Comparison of ENCODE assay signal across 1 cellular context in the genomic region with DNA sequence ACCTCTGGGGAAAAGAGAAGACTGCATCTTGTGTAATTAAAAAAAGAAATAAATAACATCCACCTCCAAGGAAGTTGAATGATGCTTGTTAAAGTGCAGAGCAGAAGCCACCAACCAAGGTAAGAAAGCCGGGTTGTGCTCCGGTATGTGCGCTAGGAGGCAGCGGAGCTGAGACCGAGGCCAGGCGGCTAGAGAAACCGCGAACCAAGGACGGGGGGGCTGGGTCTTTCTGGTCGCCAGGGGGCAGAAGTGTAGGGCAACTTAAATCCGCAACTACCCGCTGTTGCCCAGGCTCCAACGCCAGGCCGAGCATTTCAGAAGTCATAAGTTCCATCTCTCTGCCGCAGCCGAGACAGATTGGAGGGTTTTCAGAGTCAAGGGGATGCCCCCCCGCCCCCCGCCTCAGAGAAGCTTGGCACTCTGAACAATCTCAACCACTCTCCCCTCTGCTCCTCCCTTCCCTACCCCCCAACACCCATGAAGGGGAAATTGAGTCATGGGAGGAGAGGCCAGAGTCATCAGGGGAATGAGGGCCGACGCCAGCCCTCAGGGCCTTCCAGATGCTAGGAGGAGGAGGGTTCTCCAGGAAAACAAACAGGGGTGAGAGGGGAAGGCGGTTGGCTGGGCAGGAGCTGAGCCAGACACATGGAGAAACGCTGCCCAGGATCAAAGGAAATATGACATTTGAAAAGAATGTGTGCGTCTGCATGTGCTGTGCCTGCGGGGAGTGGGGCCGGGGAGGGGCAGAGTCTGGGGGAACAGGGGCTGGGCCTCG.
TF ChIP-seq lines count a peak whose summit lies in the region.

No MANE protein-coding gene starts in this region.

TF ChIP-seq in HepG2, 621 proteins besides CTCF, POLR2A, EP300 and RAD21 (continued from another document and continues in another):
- TF ChIP-seq, protein P1, sequence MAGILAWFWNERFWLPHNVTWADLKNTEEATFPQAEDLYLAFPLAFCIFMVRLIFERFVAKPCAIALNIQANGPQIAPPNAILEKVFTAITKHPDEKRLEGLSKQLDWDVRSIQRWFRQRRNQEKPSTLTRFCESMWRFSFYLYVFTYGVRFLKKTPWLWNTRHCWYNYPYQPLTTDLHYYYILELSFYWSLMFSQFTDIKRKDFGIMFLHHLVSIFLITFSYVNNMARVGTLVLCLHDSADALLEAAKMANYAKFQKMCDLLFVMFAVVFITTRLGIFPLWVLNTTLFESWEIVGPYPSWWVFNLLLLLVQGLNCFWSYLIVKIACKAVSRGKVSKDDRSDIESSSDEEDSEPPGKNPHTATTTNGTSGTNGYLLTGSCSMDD (CRISPR knock-in tag; IDR thresholded peaks at IDR 0.05): no peak
- peak; percentile 82; the same call in 1 of the 2 replicates for TF ChIP-seq HIVEP1 (CRISPR knock-in tag; IDR thresholded peaks at IDR 0.05)
- TF ChIP-seq NCOA5 (CRISPR knock-in tag; IDR thresholded peaks at IDR 0.05): no peak
- TF ChIP-seq ZFP36L2 (CRISPR knock-in tag; IDR thresholded peaks at IDR 0.05): 0 out of 2 replicates have a peak, but pooled peaks have one; percentile 50
- TF ChIP-seq ZNF460 (CRISPR knock-in tag; IDR thresholded peaks at IDR 0.05; ENCODE audit: borderline replicate concordance): no peak
- TF ChIP-seq ZNF749 (CRISPR knock-in tag; IDR thresholded peaks at IDR 0.05; ENCODE audit: borderline replicate concordance): no peak
- no peak for TF ChIP-seq NFE2 (CRISPR knock-in tag; IDR thresholded peaks at IDR 0.05)
- no peak; the same call in 1 of the 2 replicates for TF ChIP-seq JUN (CRISPR knock-in tag; IDR thresholded peaks at IDR 0.05)
- no peak for TF ChIP-seq ZNF337 (CRISPR knock-in tag; IDR thresholded peaks at IDR 0.05; ENCODE audit: borderline replicate concordance, low read depth)
- TF ChIP-seq, protein P2, sequence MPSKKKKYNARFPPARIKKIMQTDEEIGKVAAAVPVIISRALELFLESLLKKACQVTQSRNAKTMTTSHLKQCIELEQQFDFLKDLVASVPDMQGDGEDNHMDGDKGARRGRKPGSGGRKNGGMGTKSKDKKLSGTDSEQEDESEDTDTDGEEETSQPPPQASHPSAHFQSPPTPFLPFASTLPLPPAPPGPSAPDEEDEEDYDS (CRISPR knock-in tag; IDR thresholded peaks at IDR 0.05): peak; percentile 70; the same call in 1 of the 2 replicates
- TF ChIP-seq ZNF709 (CRISPR knock-in tag; IDR thresholded peaks at IDR 0.05): no peak; the same call in 1 of the 2 replicates
- no peak; the same call in 1 of the 2 replicates for TF ChIP-seq ZNF563 (CRISPR knock-in tag; IDR thresholded peaks at IDR 0.05)
- TF ChIP-seq FOXP1 (IDR thresholded peaks at IDR 0.05): no peak
- peak; percentile 27; the same call in 1 of the 2 replicates for TF ChIP-seq FOXP1 (CRISPR knock-in tag; IDR thresholded peaks at IDR 0.05)
- TF ChIP-seq, protein P3, sequence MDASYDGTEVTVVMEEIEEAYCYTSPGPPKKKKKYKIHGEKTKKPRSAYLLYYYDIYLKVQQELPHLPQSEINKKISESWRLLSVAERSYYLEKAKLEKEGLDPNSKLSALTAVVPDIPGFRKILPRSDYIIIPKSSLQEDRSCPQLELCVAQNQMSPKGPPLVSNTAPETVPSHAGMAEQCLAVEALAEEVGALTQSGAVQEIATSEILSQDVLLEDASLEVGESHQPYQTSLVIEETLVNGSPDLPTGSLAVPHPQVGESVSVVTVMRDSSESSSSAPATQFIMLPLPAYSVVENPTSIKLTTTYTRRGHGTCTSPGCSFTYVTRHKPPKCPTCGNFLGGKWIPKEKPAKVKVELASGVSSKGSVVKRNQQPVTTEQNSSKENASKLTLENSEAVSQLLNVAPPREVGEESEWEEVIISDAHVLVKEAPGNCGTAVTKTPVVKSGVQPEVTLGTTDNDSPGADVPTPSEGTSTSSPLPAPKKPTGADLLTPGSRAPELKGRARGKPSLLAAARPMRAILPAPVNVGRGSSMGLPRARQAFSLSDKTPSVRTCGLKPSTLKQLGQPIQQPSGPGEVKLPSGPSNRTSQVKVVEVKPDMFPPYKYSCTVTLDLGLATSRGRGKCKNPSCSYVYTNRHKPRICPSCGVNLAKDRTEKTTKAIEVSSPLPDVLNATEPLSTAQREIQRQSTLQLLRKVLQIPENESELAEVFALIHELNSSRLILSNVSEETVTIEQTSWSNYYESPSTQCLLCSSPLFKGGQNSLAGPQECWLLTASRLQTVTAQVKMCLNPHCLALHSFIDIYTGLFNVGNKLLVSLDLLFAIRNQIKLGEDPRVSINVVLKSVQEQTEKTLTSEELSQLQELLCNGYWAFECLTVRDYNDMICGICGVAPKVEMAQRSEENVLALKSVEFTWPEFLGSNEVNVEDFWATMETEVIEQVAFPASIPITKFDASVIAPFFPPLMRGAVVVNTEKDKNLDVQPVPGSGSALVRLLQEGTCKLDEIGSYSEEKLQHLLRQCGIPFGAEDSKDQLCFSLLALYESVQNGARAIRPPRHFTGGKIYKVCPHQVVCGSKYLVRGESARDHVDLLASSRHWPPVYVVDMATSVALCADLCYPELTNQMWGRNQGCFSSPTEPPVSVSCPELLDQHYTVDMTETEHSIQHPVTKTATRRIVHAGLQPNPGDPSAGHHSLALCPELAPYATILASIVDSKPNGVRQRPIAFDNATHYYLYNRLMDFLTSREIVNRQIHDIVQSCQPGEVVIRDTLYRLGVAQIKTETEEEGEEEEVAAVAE (CRISPR knock-in tag; IDR thresholded peaks at IDR 0.05; ENCODE audit: borderline replicate concordance): no peak; the same call in 1 of the 2 replicates
- TF ChIP-seq SIN3B (IDR thresholded peaks at IDR 0.05; ENCODE audit: low read length): peak; percentile 40; the same call in 1 of the 2 replicates
- peak; percentile 98 for TF ChIP-seq ZSCAN29 (CRISPR knock-in tag; conservative IDR thresholded peaks at IDR 0.05)
- 0 out of 2 replicates have a peak, but pooled peaks have one; percentile 71 for TF ChIP-seq ZNF546 (CRISPR knock-in tag; conservative IDR thresholded peaks at IDR 0.05)
- TF ChIP-seq, protein P4, sequence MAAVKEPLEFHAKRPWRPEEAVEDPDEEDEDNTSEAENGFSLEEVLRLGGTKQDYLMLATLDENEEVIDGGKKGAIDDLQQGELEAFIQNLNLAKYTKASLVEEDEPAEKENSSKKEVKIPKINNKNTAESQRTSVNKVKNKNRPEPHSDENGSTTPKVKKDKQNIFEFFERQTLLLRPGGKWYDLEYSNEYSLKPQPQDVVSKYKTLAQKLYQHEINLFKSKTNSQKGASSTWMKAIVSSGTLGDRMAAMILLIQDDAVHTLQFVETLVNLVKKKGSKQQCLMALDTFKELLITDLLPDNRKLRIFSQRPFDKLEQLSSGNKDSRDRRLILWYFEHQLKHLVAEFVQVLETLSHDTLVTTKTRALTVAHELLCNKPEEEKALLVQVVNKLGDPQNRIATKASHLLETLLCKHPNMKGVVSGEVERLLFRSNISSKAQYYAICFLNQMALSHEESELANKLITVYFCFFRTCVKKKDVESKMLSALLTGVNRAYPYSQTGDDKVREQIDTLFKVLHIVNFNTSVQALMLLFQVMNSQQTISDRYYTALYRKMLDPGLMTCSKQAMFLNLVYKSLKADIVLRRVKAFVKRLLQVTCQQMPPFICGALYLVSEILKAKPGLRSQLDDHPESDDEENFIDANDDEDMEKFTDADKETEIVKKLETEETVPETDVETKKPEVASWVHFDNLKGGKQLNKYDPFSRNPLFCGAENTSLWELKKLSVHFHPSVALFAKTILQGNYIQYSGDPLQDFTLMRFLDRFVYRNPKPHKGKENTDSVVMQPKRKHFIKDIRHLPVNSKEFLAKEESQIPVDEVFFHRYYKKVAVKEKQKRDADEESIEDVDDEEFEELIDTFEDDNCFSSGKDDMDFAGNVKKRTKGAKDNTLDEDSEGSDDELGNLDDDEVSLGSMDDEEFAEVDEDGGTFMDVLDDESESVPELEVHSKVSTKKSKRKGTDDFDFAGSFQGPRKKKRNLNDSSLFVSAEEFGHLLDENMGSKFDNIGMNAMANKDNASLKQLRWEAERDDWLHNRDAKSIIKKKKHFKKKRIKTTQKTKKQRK (IDR thresholded peaks at IDR 0.05; ENCODE audit: low read length): no peak
- no peak for TF ChIP-seq ZNF549 (CRISPR knock-in tag; IDR thresholded peaks at IDR 0.05)
- TF ChIP-seq JUND (CRISPR knock-in tag; IDR thresholded peaks at IDR 0.05): no peak
- no peak for TF ChIP-seq CEBPB (IDR thresholded peaks at IDR 0.05; ENCODE audit: borderline replicate concordance, low read depth, low read length)
- TF ChIP-seq ZNF292 (CRISPR knock-in tag; IDR thresholded peaks at IDR 0.05; ENCODE audit: borderline replicate concordance, low read depth): no peak
- TF ChIP-seq CREB1 (IDR thresholded peaks at IDR 0.05): no peak
- TF ChIP-seq CREB1 (CRISPR knock-in tag; IDR thresholded peaks at IDR 0.05): no peak
- TF ChIP-seq, protein P5, sequence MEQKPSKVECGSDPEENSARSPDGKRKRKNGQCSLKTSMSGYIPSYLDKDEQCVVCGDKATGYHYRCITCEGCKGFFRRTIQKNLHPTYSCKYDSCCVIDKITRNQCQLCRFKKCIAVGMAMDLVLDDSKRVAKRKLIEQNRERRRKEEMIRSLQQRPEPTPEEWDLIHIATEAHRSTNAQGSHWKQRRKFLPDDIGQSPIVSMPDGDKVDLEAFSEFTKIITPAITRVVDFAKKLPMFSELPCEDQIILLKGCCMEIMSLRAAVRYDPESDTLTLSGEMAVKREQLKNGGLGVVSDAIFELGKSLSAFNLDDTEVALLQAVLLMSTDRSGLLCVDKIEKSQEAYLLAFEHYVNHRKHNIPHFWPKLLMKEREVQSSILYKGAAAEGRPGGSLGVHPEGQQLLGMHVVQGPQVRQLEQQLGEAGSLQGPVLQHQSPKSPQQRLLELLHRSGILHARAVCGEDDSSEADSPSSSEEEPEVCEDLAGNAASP (CRISPR knock-in tag; IDR thresholded peaks at IDR 0.05; ENCODE audit: borderline replicate concordance): peak; percentile 58; the same call in 1 of the 2 replicates
- TF ChIP-seq ZNF256 (CRISPR knock-in tag; conservative IDR thresholded peaks at IDR 0.05): peak; percentile 88; the same call in 1 of the 2 replicates
- peak; percentile 84 for TF ChIP-seq POGZ (CRISPR knock-in tag; IDR thresholded peaks at IDR 0.05)
- TF ChIP-seq, protein P6, sequence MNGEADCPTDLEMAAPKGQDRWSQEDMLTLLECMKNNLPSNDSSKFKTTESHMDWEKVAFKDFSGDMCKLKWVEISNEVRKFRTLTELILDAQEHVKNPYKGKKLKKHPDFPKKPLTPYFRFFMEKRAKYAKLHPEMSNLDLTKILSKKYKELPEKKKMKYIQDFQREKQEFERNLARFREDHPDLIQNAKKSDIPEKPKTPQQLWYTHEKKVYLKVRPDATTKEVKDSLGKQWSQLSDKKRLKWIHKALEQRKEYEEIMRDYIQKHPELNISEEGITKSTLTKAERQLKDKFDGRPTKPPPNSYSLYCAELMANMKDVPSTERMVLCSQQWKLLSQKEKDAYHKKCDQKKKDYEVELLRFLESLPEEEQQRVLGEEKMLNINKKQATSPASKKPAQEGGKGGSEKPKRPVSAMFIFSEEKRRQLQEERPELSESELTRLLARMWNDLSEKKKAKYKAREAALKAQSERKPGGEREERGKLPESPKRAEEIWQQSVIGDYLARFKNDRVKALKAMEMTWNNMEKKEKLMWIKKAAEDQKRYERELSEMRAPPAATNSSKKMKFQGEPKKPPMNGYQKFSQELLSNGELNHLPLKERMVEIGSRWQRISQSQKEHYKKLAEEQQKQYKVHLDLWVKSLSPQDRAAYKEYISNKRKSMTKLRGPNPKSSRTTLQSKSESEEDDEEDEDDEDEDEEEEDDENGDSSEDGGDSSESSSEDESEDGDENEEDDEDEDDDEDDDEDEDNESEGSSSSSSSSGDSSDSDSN (CRISPR knock-in tag; IDR thresholded peaks at IDR 0.05): peak; percentile 92
- TF ChIP-seq HMG20A (CRISPR knock-in tag; IDR thresholded peaks at IDR 0.05; ENCODE audit: borderline replicate concordance): peak; percentile 54; the same call in 1 of the 2 replicates
- 0 out of 2 replicates have a peak, but pooled peaks have one; percentile 6 for TF ChIP-seq ZIK1 (CRISPR knock-in tag; IDR thresholded peaks at IDR 0.05; ENCODE audit: borderline replicate concordance, low read depth)
- no peak for TF ChIP-seq ZNF674 (CRISPR knock-in tag; IDR thresholded peaks at IDR 0.05; ENCODE audit: low read depth)
- TF ChIP-seq GLI4 (CRISPR knock-in tag; IDR thresholded peaks at IDR 0.05; ENCODE audit: borderline replicate concordance): no peak; the same call in 1 of the 2 replicates
- TF ChIP-seq ZNF777 (CRISPR knock-in tag; IDR thresholded peaks at IDR 0.05): peak; percentile 88
- TF ChIP-seq, protein P7, sequence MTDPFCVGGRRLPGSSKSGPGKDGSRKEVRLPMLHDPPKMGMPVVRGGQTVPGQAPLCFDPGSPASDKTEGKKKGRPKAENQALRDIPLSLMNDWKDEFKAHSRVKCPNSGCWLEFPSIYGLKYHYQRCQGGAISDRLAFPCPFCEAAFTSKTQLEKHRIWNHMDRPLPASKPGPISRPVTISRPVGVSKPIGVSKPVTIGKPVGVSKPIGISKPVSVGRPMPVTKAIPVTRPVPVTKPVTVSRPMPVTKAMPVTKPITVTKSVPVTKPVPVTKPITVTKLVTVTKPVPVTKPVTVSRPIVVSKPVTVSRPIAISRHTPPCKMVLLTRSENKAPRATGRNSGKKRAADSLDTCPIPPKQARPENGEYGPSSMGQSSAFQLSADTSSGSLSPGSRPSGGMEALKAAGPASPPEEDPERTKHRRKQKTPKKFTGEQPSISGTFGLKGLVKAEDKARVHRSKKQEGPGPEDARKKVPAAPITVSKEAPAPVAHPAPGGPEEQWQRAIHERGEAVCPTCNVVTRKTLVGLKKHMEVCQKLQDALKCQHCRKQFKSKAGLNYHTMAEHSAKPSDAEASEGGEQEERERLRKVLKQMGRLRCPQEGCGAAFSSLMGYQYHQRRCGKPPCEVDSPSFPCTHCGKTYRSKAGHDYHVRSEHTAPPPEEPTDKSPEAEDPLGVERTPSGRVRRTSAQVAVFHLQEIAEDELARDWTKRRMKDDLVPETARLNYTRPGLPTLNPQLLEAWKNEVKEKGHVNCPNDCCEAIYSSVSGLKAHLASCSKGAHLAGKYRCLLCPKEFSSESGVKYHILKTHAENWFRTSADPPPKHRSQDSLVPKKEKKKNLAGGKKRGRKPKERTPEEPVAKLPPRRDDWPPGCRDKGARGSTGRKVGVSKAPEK (CRISPR knock-in tag; IDR thresholded peaks at IDR 0.05; ENCODE audit: borderline replicate concordance): peak; percentile 96; the same call in 1 of the 2 replicates
- TF ChIP-seq IKZF4 (CRISPR knock-in tag; IDR thresholded peaks at IDR 0.05; ENCODE audit: borderline replicate concordance, low read depth, not compliant biosample characterization): peak; percentile 72
- TF ChIP-seq, protein P8, sequence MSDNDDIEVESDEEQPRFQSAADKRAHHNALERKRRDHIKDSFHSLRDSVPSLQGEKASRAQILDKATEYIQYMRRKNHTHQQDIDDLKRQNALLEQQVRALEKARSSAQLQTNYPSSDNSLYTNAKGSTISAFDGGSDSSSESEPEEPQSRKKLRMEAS (IDR thresholded peaks at IDR 0.05): peak; percentile 53
- TF ChIP-seq, protein P9, sequence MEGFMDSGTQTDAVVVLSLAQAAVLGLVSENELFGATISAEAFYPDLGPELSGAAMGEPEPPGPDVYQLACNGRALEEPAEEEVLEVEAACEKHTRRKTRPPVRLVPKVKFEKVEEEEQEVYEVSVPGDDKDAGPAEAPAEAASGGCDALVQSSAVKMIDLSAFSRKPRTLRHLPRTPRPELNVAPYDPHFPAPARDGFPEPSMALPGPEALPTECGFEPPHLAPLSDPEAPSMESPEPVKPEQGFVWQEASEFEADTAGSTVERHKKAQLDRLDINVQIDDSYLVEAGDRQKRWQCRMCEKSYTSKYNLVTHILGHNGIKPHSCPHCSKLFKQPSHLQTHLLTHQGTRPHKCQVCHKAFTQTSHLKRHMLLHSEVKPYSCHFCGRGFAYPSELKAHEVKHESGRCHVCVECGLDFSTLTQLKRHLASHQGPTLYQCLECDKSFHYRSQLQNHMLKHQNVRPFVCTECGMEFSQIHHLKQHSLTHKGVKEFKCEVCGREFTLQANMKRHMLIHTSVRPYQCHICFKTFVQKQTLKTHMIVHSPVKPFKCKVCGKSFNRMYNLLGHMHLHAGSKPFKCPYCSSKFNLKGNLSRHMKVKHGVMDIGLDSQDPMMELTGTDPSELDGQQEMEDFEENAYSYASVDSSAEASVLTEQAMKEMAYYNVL (CRISPR knock-in tag; IDR thresholded peaks at IDR 0.05; ENCODE audit: borderline replicate concordance): peak; percentile 59
- peak; percentile 98; the same call in 1 of the 2 replicates for TF ChIP-seq TSC22D2 (CRISPR knock-in tag; IDR thresholded peaks at IDR 0.05; ENCODE audit: borderline replicate concordance)
